9 cellular contexts compared by ENCODE assay signal in genomic region chr6:143279385-143279784, GRCh38.
A peak's percentile ranks its signal among the peaks of the same experiment; 100 is the strongest.
DNase-seq lines count a peak whose midpoint lies in the region; ATAC-seq and TF ChIP-seq lines count a peak whose summit lies in the region.
"Had no signal": no experiment of that assay in that cellular context is flagged by ENCODE, and none has a peak within 500 bp of the region (broad histone marks: within the 10 kb centered on the region; RNA-seq: fewer than 3 reads in every experiment).

No MANE protein-coding gene starts in this region.

- H3K4me2 ChIP-seq in H9 (ENCODE audit: insufficient read depth, insufficient read length, low read length) = no peak overlapping the region

- H3K4me3 ChIP-seq in adrenal gland = no peak overlapping the region

- H4K5ac ChIP-seq in H9 (ENCODE audit: insufficient read length, low read depth, low read length) = no peak overlapping the region

- no peak overlapping the region for H3K9ac ChIP-seq in H9 (ENCODE audit: extremely low read depth, insufficient read length, low read length)

- H3K36me3 ChIP-seq in adrenal gland (replicated peaks in 1 of 2) = no peaks in the 10 kb centered on the region

- no peaks in the 10 kb centered on the region for H3K27me3 Mint-ChIP-seq in Calu3 (ENCODE audit: unreplicated experiment)
- no peaks in the 10 kb centered on the region for H3K27me3 Mint-ChIP-seq in H9 (ENCODE audit: low read depth)
- H3K27me3 Mint-ChIP-seq: naive B cell had no signal

- H2AK5ac ChIP-seq in H9 (ENCODE audit: insufficient read length, low read length) = no peak overlapping the region

- H4K8ac ChIP-seq in H9 (replicated peaks; ENCODE audit: insufficient read length, low read depth, low read length) = no peak overlapping the region

- no peak overlapping the region for H2BK15ac ChIP-seq in H9 (ENCODE audit: low read depth, low read length)

- H3K79me2 ChIP-seq in H9 (ENCODE audit: insufficient read depth, low read length) = no peaks in the 10 kb centered on the region

- no peaks in the 10 kb centered on the region for H3K9me3 ChIP-seq in H9 (ENCODE audit: control insufficient read depth, low read depth, low read length)
- H3K9me3 ChIP-seq in adrenal gland (replicated peaks in 1 of 3) = no peaks in the 10 kb centered on the region

- no peak for TF ChIP-seq POLR2A in adrenal gland (IDR thresholded peaks at IDR 0.05)

- H2BK20ac ChIP-seq in H9 (ENCODE audit: low read depth, low read length, poor library complexity, severe bottlenecking) = no peak overlapping the region

- H3K56ac ChIP-seq in H9 (ENCODE audit: insufficient read length, low read depth, low read length) = no peak overlapping the region

- H3K4me1 Mint-ChIP-seq in Calu3 (ENCODE audit: low read depth, unreplicated experiment) (no peaks in the 10 kb centered on the region), H9 (peaks cover 3% of the 10 kb centered on the region in 2 experiments; a peak in 2 of 4 replicates)

- H3K36me3 Mint-ChIP-seq in Calu3 (ENCODE audit: insufficient read depth, unreplicated experiment) (no peaks in the 10 kb centered on the region), H9 (ENCODE audit: insufficient read depth in 1 of 3, low read depth in 3 of 3) (no peaks in the 10 kb centered on the region)
- H3K36me3 Mint-ChIP-seq: naive B cell had no signal

- TF ChIP-seq CTCF in Calu3 (IDR thresholded peaks at IDR 0.05; ENCODE audit: unreplicated experiment) (no peak), H9 (conservative IDR thresholded peaks at IDR 0.05) (peak; percentile 57), adrenal gland (IDR thresholded peaks at IDR 0.05) (peak in 5 of 6 experiments; percentile 31 to 49 (median 38))

- DNase-seq in Calu3 (peak; percentile 30), H9 (peak; percentile 49), adrenal gland (peak in 6 of 7 donors; percentile 16 to 55 (median 26)), left colon (peak in 1 of 2 donors; percentile 12), T-helper 1 cell (no peak)
- DNase-seq: naive B cell had no signal

- no TSS peak for BruUV-seq in Calu3 (replicated peaks; lab: Mats Ljungman, UMichigan)

- H3K79me1 ChIP-seq in H9 (ENCODE audit: insufficient read depth, low read depth, low read length, poor library complexity, severe bottlenecking) = no peaks in the 10 kb centered on the region

- peak; percentile 84 for ATAC-seq in left colon
- no peak for ATAC-seq in HG03571 (IDR thresholded peaks at IDR 0.05; ENCODE audit: unreplicated experiment)
- ATAC-seq in HG02970 (IDR thresholded peaks at IDR 0.05; ENCODE audit: low FRiP score, unreplicated experiment) = no peak
- no peak for ATAC-seq in GM21576 (IDR thresholded peaks at IDR 0.05; ENCODE audit: unreplicated experiment)

- CTCF ChIA-PET in Calu3 (lab: Charles Lee) = interaction anchor here (1.1 kb wide), 1 partner anchor 587 kb away, joined by 4 read pairs; no protein-coding TSS in a partner anchor

- no peak overlapping the region for H3K4ac ChIP-seq in H9 (ENCODE audit: low read depth, low read length)

- no peaks in the 10 kb centered on the region for H3K4me1 ChIP-seq in H9 (ENCODE audit: insufficient read depth, low read length)
- H3K4me1 ChIP-seq in adrenal gland (replicated peaks in 1 of 2) = no peaks in the 10 kb centered on the region

- H4K20me1 ChIP-seq in H9 (ENCODE audit: control insufficient read depth, insufficient read depth, insufficient read length) = no peaks in the 10 kb centered on the region

- H3K27ac ChIP-seq in H9 (ENCODE audit: insufficient read length, low read depth, low read length) (no peak overlapping the region), adrenal gland (no peak overlapping the region)

- H3K4me3 Mint-ChIP-seq in Calu3 (ENCODE audit: low read depth, unreplicated experiment) (no peak overlapping the region), H9 (no peak overlapping the region)
- H3K4me3 Mint-ChIP-seq: naive B cell had no signal

- no peaks in the 10 kb centered on the region for H3K23me2 ChIP-seq in H9 (ENCODE audit: insufficient read length, low read depth, low read length, poor library complexity, severe bottlenecking)

- H3K14ac ChIP-seq in H9 (ENCODE audit: insufficient read depth, low read length) = no peak overlapping the region

- H3K27me3 ChIP-seq in H9 (ENCODE audit: insufficient read depth, low read length) (no peaks in the 10 kb centered on the region), adrenal gland (no peaks in the 10 kb centered on the region)

- no peak overlapping the region for H3K18ac ChIP-seq in H9 (ENCODE audit: insufficient read length, low read depth, low read length)

- H3K9me3 Mint-ChIP-seq in Calu3 (ENCODE audit: low read depth, unreplicated experiment) (no peaks in the 10 kb centered on the region), H9 (no peaks in the 10 kb centered on the region)
- H3K9me3 Mint-ChIP-seq: naive B cell had no signal

- WGBS in H9 (ENCODE audit: extremely low coverage, insufficient read length, low lambda C conversion rate) = no CpG with 5 or more reads among the region's 6 CpGs
- 59 to 63% (median 61%) methylated on average over 6 of the region's 6 CpGs for WGBS in adrenal gland, 4 donors

- H3T11ph ChIP-seq in H9 (ENCODE audit: low read length) = no peak overlapping the region

- intact Hi-C loops in Calu3 (cut with micrococcal nuclease; ENCODE audit: unreplicated experiment) = loop anchor here (1.0 kb wide), 1 partner anchor 586 kb away; no protein-coding TSS in a partner anchor
- intact Hi-C loops in adrenal gland (cut with DNase I) = no loop called here
- intact Hi-C loops in left colon (cut with DNase I, micrococcal nuclease) = no loop called here

- no peak overlapping the region for H2BK5ac ChIP-seq in H9 (ENCODE audit: insufficient read length, low read length)

- no peak overlapping the region for H2AFZ ChIP-seq in H9 (ENCODE audit: low read length)

- no peak overlapping the region for H2BK12ac ChIP-seq in H9 (ENCODE audit: insufficient read length, low read depth, low read length)

- no peak overlapping the region for H2BK120ac ChIP-seq in H9 (ENCODE audit: low read depth, low read length, poor library complexity, severe bottlenecking)

- no peak overlapping the region for H4K91ac ChIP-seq in H9 (ENCODE audit: insufficient read length, low read depth, low read length)

- H3K27ac Mint-ChIP-seq in Calu3 (ENCODE audit: unreplicated experiment) (no peak overlapping the region), H9 (no peak overlapping the region)

- H3K23ac ChIP-seq in H9 (ENCODE audit: insufficient read length, low read depth, low read length) = no peak overlapping the region

Comparison
In these comparisons a context has a peak if more than half of its experiments do, and no peak if none do; other contexts are left out.
1. DNase-seq: peak in Calu3 (single experiment), H9 (single experiment) and adrenal gland (6 of 7); none in T-helper 1 cell (0 of 5).